ENCODE assay signal across 20 cellular contexts in genomic region chr22:25622011-25622410, GRCh38. TPM values are rescaled to one million over a fixed set of nuclear protein-coding genes. Genes with fewer than 3 reads are reported as not detected.
DNase-seq lines count a peak whose midpoint lies in the region; ATAC-seq, FAIRE-seq and TF ChIP-seq lines count a peak whose summit lies in the region.
"Had no signal": no experiment of that assay in that cellular context is flagged by ENCODE, and none has a peak within 500 bp of the region (broad histone marks: within the 10 kb centered on the region; RNA-seq: fewer than 3 reads in every experiment).

No MANE protein-coding gene starts in this region.

- no peaks in the 10 kb centered on the region for H3K9me3 Mint-ChIP-seq in T-helper 2 cell treated with Interferon-gamma antibody and Interleukin-4, amounts not matched to agents 5 μg/mL and 100 μg/mL, for 36 hours
- H3K9me3 Mint-ChIP-seq in WTC11, result no peaks in the 10 kb centered on the region

- peak; percentile 87 for FAIRE-seq in urothelium cell line (lab: Jason Lieb, UNC)

- no peak overlapping the region for H3K27ac ChIP-seq in RWPE1
- H3K27ac ChIP-seq: 22Rv1, BLaER1, breast epithelium, dorsolateral prefrontal cortex, right lobe of liver, suprapubic skin had no signal

- H3K36me3 Mint-ChIP-seq in T-helper 2 cell treated with Interferon-gamma antibody and Interleukin-4, amounts not matched to agents 5 μg/mL and 100 μg/mL, for 36 hours (ENCODE audit: low read depth), result peaks cover 36% of the 10 kb centered on the region
- no peaks in the 10 kb centered on the region; the same call in 1 of the 2 replicates for H3K36me3 Mint-ChIP-seq in WTC11

- CTCF ChIA-PET in WTC11 (lab: Charles Lee) (no interaction called here), RWPE1 (lab: Yijun Ruan, JAX) (no interaction called here)

- peak overlapping the region; percentile 69 for H3K27ac Mint-ChIP-seq in T-helper 2 cell treated with Interferon-gamma antibody and Interleukin-4, amounts not matched to agents 5 μg/mL and 100 μg/mL, for 36 hours
- peak overlapping the region; percentile 1 for H3K27ac Mint-ChIP-seq in WTC11

- peaks cover 56% of the 10 kb centered on the region for H3K4me1 Mint-ChIP-seq in T-helper 2 cell treated with Interferon-gamma antibody and Interleukin-4, amounts not matched to agents 5 μg/mL and 100 μg/mL, for 36 hours (ENCODE audit: low read depth)
- H3K4me1 Mint-ChIP-seq in WTC11, result peaks cover 54% of the 10 kb centered on the region

- H3K4me3 Mint-ChIP-seq in T-helper 2 cell treated with Interferon-gamma antibody and Interleukin-4, amounts not matched to agents 5 μg/mL and 100 μg/mL, for 36 hours, result no peak overlapping the region
- no peak overlapping the region for H3K4me3 Mint-ChIP-seq in WTC11

- TF ChIP-seq CTCF in WTC11 (IDR thresholded peaks at IDR 0.05), result no peak
- TF ChIP-seq CTCF in RWPE1 (conservative IDR thresholded peaks at IDR 0.05; ENCODE audit: low read depth), result no peak

- POLR2A ChIA-PET in WTC11 (lab: Charles Lee) (no interaction called here), RWPE1 (lab: Yijun Ruan, JAX; ENCODE audit: low non-redundant PET) (no interaction called here)

- no peaks in the 10 kb centered on the region for H3K27me3 Mint-ChIP-seq in T-helper 2 cell treated with Interferon-gamma antibody and Interleukin-4, amounts not matched to agents 5 μg/mL and 100 μg/mL, for 36 hours (ENCODE audit: low read depth)
- H3K27me3 Mint-ChIP-seq in WTC11 (ENCODE audit: low read depth), result peaks cover 15% of the 10 kb centered on the region

- no peak for ATAC-seq in WTC11
- ATAC-seq: esophagus mucosa, right lobe of liver had no signal

- no peak for DNase-seq in T-helper 2 cell treated with Interferon-gamma antibody and Interleukin-4, amounts not matched to agents 5 μg/mL and 100 μg/mL, for 36 hours (ENCODE audit: low spot score)
- DNase-seq in T-helper 2 cell (no peak), WTC11 (ENCODE audit: low spot score) (no peak), glomerular visceral epithelial cell (ENCODE audit: extremely low spot score) (peak; percentile 5), urothelium cell line (ENCODE audit: low spot score) (no peak), cerebellar nuclear complex (lab: John Stamatoyannopoulos, UW) (no peak), RWPE1 (ENCODE audit: low spot score) (no peak), NCI-H2029 treated with DMSO at 0.1 percent for 48 hours (lab: John Stamatoyannopoulos, UW) (no peak)
- DNase-seq: activated CD4-positive, alpha-beta T cell treated with anti-CD3 and anti-CD28 coated beads, Interleukin-2, amount 50 U/mL, for 1 hour; activated naive CD4-positive, alpha-beta T cell treated with anti-CD3 and anti-CD28 coated beads, Interleukin-2, amount 50 U/mL, for 16 hours; dorsolateral prefrontal cortex; MG63; NCI-H187 treated with DMSO at 0.1 percent for 48 hours; right lobe of liver; stimulated activated CD4-positive, alpha-beta T cell treated with anti-CD3 and anti-CD28 coated beads, Interleukin-1b, Interleukin-23, amount 100 ng/mL, for 48 hours had no signal

TF ChIP-seq in WTC11, 78 proteins besides CTCF, POLR2A, EP300 and RAD21:
- TF ChIP-seq PRRX2 (CRISPR knock-in tag; IDR thresholded peaks at IDR 0.05) (no peak), ZSCAN18 (CRISPR knock-in tag; IDR thresholded peaks at IDR 0.05) (no peak), FOXP4 (CRISPR knock-in tag; IDR thresholded peaks at IDR 0.05) (no peak)
TF ChIP-seq in WTC11: peak in this region for 0.

RNA-seq across cellular contexts. Expression of gene GRK3, which starts 57.5 kb away (rescaled TPM):
- 25.7 to 27.1 TPM (median 25.8 TPM) in 3 replicates for total RNA-seq in WTC11 (2021)
